Comparison of ENCODE assay signal across 17 cellular contexts in the genomic region with DNA sequence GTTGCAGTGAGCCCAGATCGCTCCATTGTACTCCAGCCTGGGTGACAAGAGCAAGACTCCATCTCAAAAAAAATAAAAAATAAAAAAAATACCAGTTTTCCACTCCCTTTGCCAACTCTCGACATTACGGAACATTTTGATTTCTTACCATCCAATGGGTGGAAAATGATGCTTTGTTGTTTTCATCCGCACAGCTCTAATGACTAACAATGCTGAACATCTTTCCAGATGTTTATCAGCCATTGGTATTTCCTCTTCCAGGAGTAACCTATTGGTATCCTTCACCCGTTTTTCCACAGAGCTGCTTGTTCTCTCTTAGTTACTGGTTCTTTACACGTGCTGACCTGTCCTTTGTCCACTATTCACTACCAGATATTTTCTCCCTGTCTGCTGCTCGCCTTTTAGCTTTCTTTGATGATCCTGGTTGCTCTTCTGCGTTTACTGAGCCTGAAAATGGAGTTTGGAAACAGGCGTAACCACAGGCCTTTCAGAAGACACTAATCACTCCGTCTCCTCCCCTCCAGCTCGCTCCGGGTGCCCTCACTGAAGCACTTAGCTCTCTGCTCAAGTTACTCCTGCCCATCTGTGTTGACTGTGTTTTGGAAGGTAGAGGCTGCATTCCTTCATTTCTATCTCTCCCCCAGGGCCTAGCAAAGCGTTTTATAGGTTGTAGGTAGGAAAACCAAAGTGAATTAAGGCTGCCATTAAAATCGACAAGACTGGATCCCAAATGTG. TPM values are rescaled to one million over a fixed set of nuclear protein-coding genes. Genes with fewer than 3 reads are reported as not detected.
DNase-seq lines count a peak whose midpoint lies in the region; ATAC-seq and TF ChIP-seq lines count a peak whose summit lies in the region.
"Had no signal": no experiment of that assay in that cellular context is flagged by ENCODE, and none has a peak within 500 bp of the region (broad histone marks: within the 10 kb centered on the region; RNA-seq: fewer than 3 reads in every experiment).

No MANE protein-coding gene starts in this region.

- ATAC-seq in right cardiac atrium (no peak), left ventricle myocardium superior (no peak)
- ATAC-seq: PC-3 had no signal

- H3K4me1 ChIP-seq in right cardiac atrium (ENCODE audit: control insufficient read depth, insufficient read depth, low read length) (no peaks in the 10 kb centered on the region), hepatocyte (ENCODE audit: insufficient read depth) (no peaks in the 10 kb centered on the region)

- 63% methylated on average over 14 of the region's 14 CpGs for WGBS in right cardiac atrium
- WGBS in hepatocyte (ENCODE audit: low lambda C conversion rate, missing lambda C conversion rate): 67% methylated on average over 14 of the region's 14 CpGs

- no peak for TF ChIP-seq CTCF in hepatocyte (IDR thresholded peaks at IDR 0.05; ENCODE audit: poor library complexity)

- intact Hi-C loops in right cardiac atrium (cut with DNase I) (no loop called here), left ventricle myocardium superior (cut with micrococcal nuclease) (no loop called here)

- H3K36me3 ChIP-seq in hepatocyte (replicated peaks; ENCODE audit: insufficient read depth, low read depth): no peaks in the 10 kb centered on the region

- H3K79me2 ChIP-seq in hepatocyte: peaks cover 9% of the 10 kb centered on the region

- H3K9me3 ChIP-seq in right cardiac atrium (ENCODE audit: control insufficient read depth, low read length): no peaks in the 10 kb centered on the region
- H3K9me3 ChIP-seq in hepatocyte (ENCODE audit: low read depth): no peaks in the 10 kb centered on the region

- no peak overlapping the region for H3K4me2 ChIP-seq in hepatocyte
- H3K4me2 ChIP-seq: KMS-11 had no signal

- H3K9me2 ChIP-seq in hepatocyte (replicated peaks; ENCODE audit: insufficient read depth): no peaks in the 10 kb centered on the region

- H3K27me3 ChIP-seq in right cardiac atrium (ENCODE audit: control insufficient read depth, insufficient read depth) (no peaks in the 10 kb centered on the region), hepatocyte (no peaks in the 10 kb centered on the region)

- H4K20me1 ChIP-seq in hepatocyte (ENCODE audit: insufficient read depth, poor library complexity, severe bottlenecking): peaks cover 4% of the 10 kb centered on the region

- H2AFZ ChIP-seq in hepatocyte: no peak overlapping the region

- peak overlapping the region; percentile 50 for H3K27ac ChIP-seq in right cardiac atrium (ENCODE audit: low read length)
- H3K27ac ChIP-seq in hepatocyte: peak overlapping the region; percentile 40
- H3K27ac ChIP-seq: KMS-11 had no signal

- DNase-seq in right cardiac atrium: no peak
- DNase-seq in left ventricle myocardium superior: no peak
- DNase-seq in NCI-H2227 treated with DMSO at 0.1 percent for 48 hours (lab: John Stamatoyannopoulos, UW): peak; percentile 35
- no peak for DNase-seq in hepatocyte (ENCODE audit: low spot score)
- no peak for DNase-seq in amniotic stem cell (lab: John Stamatoyannopoulos, UW)
- no peak for DNase-seq in NCI-H1930 (lab: John Stamatoyannopoulos, UW)
- no peak for DNase-seq in NCI-H748 (lab: John Stamatoyannopoulos, UW; ENCODE audit: unreplicated experiment)
- DNase-seq: Calu3; CD4-positive, alpha-beta T cell; GDM1; MM.1S; NCI-H1105; NCI-H1694 treated with DMSO at 0.1 percent for 48 hours; NCI-H526 treated with DMSO at 0.1 percent for 48 hours; NK-92 treated with Interleukin-12 subunit alpha and Interleukin-12 subunit beta, amount 100 ng/mL, for 24 hours; PC-3 had no signal

- H3K4me3 ChIP-seq in right cardiac atrium (ENCODE audit: low read length) (no peak overlapping the region), hepatocyte (no peak overlapping the region)

RNA-seq across cellular contexts. Expression of a gene that starts 9.1 kb away (rescaled TPM):
- total RNA-seq in right cardiac atrium: 1 to 10 TPM; 4.6 to 5.8 (median 4.9) TPM
- polyA plus RNA-seq in right cardiac atrium: 2.9 TPM
- total RNA-seq in left ventricle myocardium superior: 5.1 TPM
- 14.1 and 14.9 TPM in 2 replicates for total RNA-seq in hepatocyte
- 9.1 and 11.2 TPM in 2 replicates for polyA plus RNA-seq in hepatocyte

RNA-seq across cellular contexts. Expression of a gene that starts 9.6 kb away (rescaled TPM):
- total RNA-seq in right cardiac atrium (10 to 100 TPM in 1 of 4 donors, 1 to 10 TPM in 3; 7.7 to 10.5 (median 8.4) TPM), left ventricle myocardium superior (7.1 TPM), hepatocyte (28.1 and 28.7 TPM in 2 replicates)
- polyA plus RNA-seq in right cardiac atrium (7.4 TPM), hepatocyte (23.7 and 26.0 TPM in 2 replicates)

RNA-seq across cellular contexts. Expression of a gene that starts 17.8 kb away (rescaled TPM):
- total RNA-seq in right cardiac atrium (1 to 10 TPM; 3.5 to 4.6 (median 3.7) TPM), left ventricle myocardium superior (3.5 TPM), hepatocyte (3.7 and 6.2 TPM in 2 replicates)
- polyA plus RNA-seq in right cardiac atrium (3.6 TPM), hepatocyte (4.8 and 6.2 TPM in 2 replicates)

RNA-seq across cellular contexts. Expression of a gene that starts 41.4 kb away (rescaled TPM):
- total RNA-seq in right cardiac atrium: 100 to 1,000 TPM; 156 to 184 (median 181) TPM
- 248 TPM for polyA plus RNA-seq in right cardiac atrium
- 167 TPM for total RNA-seq in left ventricle myocardium superior
- total RNA-seq in hepatocyte: 208 and 218 TPM in 2 replicates
- polyA plus RNA-seq in hepatocyte: 357 and 387 TPM in 2 replicates

RNA-seq across cellular contexts. Expression of a gene that starts 41.6 kb away (rescaled TPM):
- 10 to 100 TPM; 55.2 to 59.7 (median 56.4) TPM for total RNA-seq in right cardiac atrium
- 137 TPM for polyA plus RNA-seq in right cardiac atrium
- 63.4 TPM for total RNA-seq in left ventricle myocardium superior
- 40.9 and 42.7 TPM in 2 replicates for total RNA-seq in hepatocyte
- polyA plus RNA-seq in hepatocyte: 117 and 130 TPM in 2 replicates
